In genomic region chr1:61056674-61057439, GRCh38 we compare ENCODE assay signal across 8 cellular contexts. TPM values are rescaled to one million over a fixed set of nuclear protein-coding genes. Genes with fewer than 3 reads are reported as not detected.
A peak's percentile ranks its signal among the peaks of the same experiment; 100 is the strongest.
DNase-seq lines count a peak whose midpoint lies in the region; ATAC-seq and TF ChIP-seq lines count a peak whose summit lies in the region.

No MANE protein-coding gene starts in this region.

- no peak overlapping the region for H3T11ph ChIP-seq in H9 (ENCODE audit: low read length)

- no peak overlapping the region for H2BK15ac ChIP-seq in H9 (ENCODE audit: low read depth, low read length)

- peak; percentile 61 to 70 for ATAC-seq in right cardiac atrium
- ATAC-seq in HG02840 (IDR thresholded peaks at IDR 0.05; ENCODE audit: low FRiP score, unreplicated experiment), result no peak
- ATAC-seq in HG02870 (IDR thresholded peaks at IDR 0.05; ENCODE audit: unreplicated experiment), result no peak

- no peak overlapping the region for H2AFZ ChIP-seq in H9 (ENCODE audit: low read length)

- H4K20me1 ChIP-seq in H9 (ENCODE audit: control insufficient read depth, insufficient read depth, insufficient read length), result no peaks in the 10 kb centered on the region

- TF ChIP-seq CTCF in 22Rv1 (IDR thresholded peaks at IDR 0.05) (no peak), H9 (conservative IDR thresholded peaks at IDR 0.05) (no peak), Peyer's patch (IDR thresholded peaks at IDR 0.05) (no peak), astrocyte of the cerebellum (IDR thresholded peaks at IDR 0.05; ENCODE audit: low read depth, low read length, missing control alignments) (no peak)

- H2BK5ac ChIP-seq in H9 (ENCODE audit: insufficient read length, low read length), result no peak overlapping the region

- no peak overlapping the region for H3K56ac ChIP-seq in H9 (ENCODE audit: insufficient read length, low read depth, low read length)

- no peak overlapping the region for H3K4ac ChIP-seq in H9 (ENCODE audit: low read depth, low read length)

- H3K4me3 ChIP-seq in Peyer's patch (peak overlapping the region; percentile 42 to 74 (median 60)), astrocyte of the cerebellum (ENCODE audit: low read depth, low read length) (peak overlapping the region; percentile 67), right cardiac atrium (ENCODE audit: low read length) (peak overlapping the region; percentile 60)

- H2AK5ac ChIP-seq in H9 (ENCODE audit: insufficient read length, low read length), result no peak overlapping the region

- no peak overlapping the region for H3K9ac ChIP-seq in H9 (ENCODE audit: extremely low read depth, insufficient read length, low read length)

- H3K27ac ChIP-seq in 22Rv1 (peak overlapping the region; percentile 75), H9 (ENCODE audit: insufficient read length, low read depth, low read length) (no peak overlapping the region), Peyer's patch (peak overlapping the region; percentile 28 to 73 (median 64)), right cardiac atrium (ENCODE audit: low read length) (peak overlapping the region; percentile 28)

- H3K23me2 ChIP-seq in H9 (ENCODE audit: insufficient read length, low read depth, low read length, poor library complexity, severe bottlenecking), result peaks cover 14% of the 10 kb centered on the region

- no peak overlapping the region for H3K27ac Mint-ChIP-seq in H9

- H3K36me3 Mint-ChIP-seq in H9 (ENCODE audit: insufficient read depth in 1 of 3, low read depth in 3 of 3), result no peaks in the 10 kb centered on the region

- in situ Hi-C loops in astrocyte of the cerebellum (cut with HindIII; ENCODE audit: low sequenced_read_pairs), result no loop called here

- peaks cover 65% of the 10 kb centered on the region for H3K27me3 Mint-ChIP-seq in H9 (ENCODE audit: low read depth)

- H3K18ac ChIP-seq in H9 (ENCODE audit: insufficient read length, low read depth, low read length), result no peak overlapping the region

- H2BK20ac ChIP-seq in H9 (ENCODE audit: low read depth, low read length, poor library complexity, severe bottlenecking), result no peak overlapping the region

- intact Hi-C loops in right cardiac atrium (cut with DNase I) (loop anchor here (10.0 kb wide), 4 partner anchors 278 to 798 kb away; no protein-coding TSS in a partner anchor), posterior cingulate gyrus (cut with DNase I) (loop anchor here (2.0 to 10.0 kb wide), 2 partner anchors 20 to 218 kb away; no protein-coding TSS in a partner anchor)

- no peaks in the 10 kb centered on the region for H3K79me2 ChIP-seq in H9 (ENCODE audit: insufficient read depth, low read length)

- no peak overlapping the region for H4K91ac ChIP-seq in H9 (ENCODE audit: insufficient read length, low read depth, low read length)

- no peaks in the 10 kb centered on the region for H3K79me1 ChIP-seq in H9 (ENCODE audit: insufficient read depth, low read depth, low read length, poor library complexity, severe bottlenecking)

- H2BK120ac ChIP-seq in H9 (ENCODE audit: low read depth, low read length, poor library complexity, severe bottlenecking), result no peak overlapping the region

- peaks cover 53% of the 10 kb centered on the region for H3K27me3 ChIP-seq in H9 (ENCODE audit: insufficient read depth, low read length)
- H3K27me3 ChIP-seq in Peyer's patch, result no peaks in the 10 kb centered on the region
- H3K27me3 ChIP-seq in right cardiac atrium (ENCODE audit: control insufficient read depth, insufficient read depth), result no peaks in the 10 kb centered on the region

- peaks cover 0 to 4% of the 10 kb centered on the region in 2 experiments; a peak in 2 of 5 replicates for H3K9me3 Mint-ChIP-seq in H9

- H3K4me1 Mint-ChIP-seq in H9, result peaks cover 42 to 52% of the 10 kb centered on the region in 2 experiments

- peak overlapping the region; percentile 92 for H3K4me2 ChIP-seq in H9 (ENCODE audit: insufficient read depth, insufficient read length, low read length)

- H4K8ac ChIP-seq in H9 (replicated peaks; ENCODE audit: insufficient read length, low read depth, low read length), result no peak overlapping the region

- H3K4me3 Mint-ChIP-seq in H9, result peak overlapping the region; percentile 66 to 84

- H3K4me1 ChIP-seq in H9 (ENCODE audit: insufficient read depth, low read length) (peaks cover 6% of the 10 kb centered on the region; the same call in 1 of the 2 replicates), Peyer's patch (peaks cover 0 to 34% (median 7%) of the 10 kb centered on the region in 4 donors), right cardiac atrium (ENCODE audit: control insufficient read depth, insufficient read depth, low read length) (peaks cover 6% of the 10 kb centered on the region)

- TF ChIP-seq POLR2A in Peyer's patch (IDR thresholded peaks at IDR 0.05), result no peak

- no CpG with 5 or more reads among the region's 49 CpGs for whole genome bisulfite sequencing in H9 (ENCODE audit: extremely low coverage, insufficient read length, low lambda C conversion rate)
- 1% methylated on average over 49 of the region's 49 CpGs for WGBS in right cardiac atrium

- no peaks in the 10 kb centered on the region for H3K36me3 ChIP-seq in Peyer's patch

- no peak overlapping the region for H2BK12ac ChIP-seq in H9 (ENCODE audit: insufficient read length, low read depth, low read length)

- DNase-seq in H9 (no peak), Peyer's patch (peak in 2 of 3 donors; percentile 80 to 81), astrocyte of the cerebellum (ENCODE audit: low read depth) (no peak), right cardiac atrium (peak; percentile 71 to 91 (median 87)), posterior cingulate gyrus (peak in 9 of 10 donors; percentile 46 to 92 (median 62))

- no peak overlapping the region for H4K5ac ChIP-seq in H9 (ENCODE audit: insufficient read length, low read depth, low read length)

- no peak overlapping the region for H3K23ac ChIP-seq in H9 (ENCODE audit: insufficient read length, low read depth, low read length)

- H3K9me3 ChIP-seq in H9 (ENCODE audit: control insufficient read depth, low read depth, low read length) (no peaks in the 10 kb centered on the region), Peyer's patch (no peaks in the 10 kb centered on the region), right cardiac atrium (ENCODE audit: control insufficient read depth, low read length) (no peaks in the 10 kb centered on the region)

- H3K14ac ChIP-seq in H9 (ENCODE audit: insufficient read depth, low read length), result no peak overlapping the region

RNA-seq across cellular contexts. Expression of gene NFIA, which starts 25.5 kb away (rescaled TPM):
- 0.35 and 0.70 TPM in 2 replicates for total RNA-seq in H9 (2021)
- 100 to 1,000 TPM in 1 of 4 donors, 10 to 100 TPM in 3; 32.0 to 160 (median 32.9) TPM for total RNA-seq in Peyer's patch
- total RNA-seq in right cardiac atrium, result 100 to 1,000 TPM; 108 to 127 (median 113) TPM
- 15.9 TPM for polyA plus RNA-seq in right cardiac atrium

Comparison
In these comparisons a context has a peak if more than half of its experiments do, and no peak if none do; other contexts are left out.
1. DNase-seq: peak in Peyer's patch (2 of 3), right cardiac atrium (3 of 3) and posterior cingulate gyrus (9 of 10); none in H9 (single experiment) and astrocyte of the cerebellum (single experiment).
2. ATAC-seq: peak in right cardiac atrium (2 of 2); none in HG02840 (single experiment) and HG02870 (single experiment).
3. RNA of gene NFIA, which starts 25.5 kb away (total RNA-seq): 108 to 127 TPM in right cardiac atrium and 32.0 to 160 TPM in Peyer's patch; 0.35 to 0.70 TPM in H9; every median in the first group is over 10 times any median in the second.
4. Peak in every context shown above with its lines, with median percentiles within 50 percentile points of each other: H3K4me3 ChIP-seq.